ENCODE assay signal across 11 cellular contexts in genomic region chr4:78032929-78033328, GRCh38.
"Had no signal": no experiment of that assay in that cellular context is flagged by ENCODE, and none has a peak within 500 bp of the region (broad histone marks: within the 10 kb centered on the region; RNA-seq: fewer than 3 reads in every experiment).

No MANE protein-coding gene starts in this region.

- FAIRE-seq: RCC 7860 had no signal

- H3K4me3 ChIP-seq: MG63, SJSA1, SK-N-MC had no signal

- H3K4me1 ChIP-seq: SJSA1 had no signal

- H3K9me3 ChIP-seq: MG63, SJSA1 had no signal

- DNase-seq: Karpas-422, KG1, MG63, NCI-H446 treated with DMSO at 0.1 percent for 48 hours, Right ventricle myocardium superior, RPMI8226, SIG-M5, T-helper 2 cell had no signal

- H3K27ac ChIP-seq: SJSA1, SK-N-MC had no signal
